ENCODE assay signal across 19 cellular contexts in genomic region chr2:10897956-10898355, GRCh38. TPM values are rescaled to one million over a fixed set of nuclear protein-coding genes. Genes with fewer than 3 reads are reported as not detected.
"Had no signal": no experiment of that assay in that cellular context is flagged by ENCODE, and none has a peak within 500 bp of the region (broad histone marks: within the 10 kb centered on the region; RNA-seq: fewer than 3 reads in every experiment).

No MANE protein-coding gene starts in this region.

- H3K4me3 Mint-ChIP-seq: activated CD8-positive, alpha-beta T cell treated with anti-CD3 and anti-CD28 coated beads, Interleukin-2, amount 10 ng/mL, durations not matched to agents 7 days and 5 days; activated naive CD4-positive, alpha-beta T cell treated with anti-CD3 and anti-CD28 coated beads for 36 hours; memory B cell; natural killer cell had no signal

- H3K27me3 ChIP-seq: adrenal gland, body of pancreas, testis had no signal

- H3K4me1 Mint-ChIP-seq: memory B cell, natural killer cell had no signal

- FAIRE-seq: keratinocyte had no signal

- H3K9me3 ChIP-seq: adrenal gland, body of pancreas, left lung, psoas muscle, testis had no signal

- H3K36me3 ChIP-seq: adrenal gland, left lung had no signal

- H3K27ac ChIP-seq: adrenal gland, body of pancreas, left lung, psoas muscle, testis, VCaP had no signal

- H3K4me3 ChIP-seq: adrenal gland, body of pancreas, left lung, psoas muscle, testis had no signal

- H3K9me3 Mint-ChIP-seq: activated naive CD4-positive, alpha-beta T cell treated with anti-CD3 and anti-CD28 coated beads for 36 hours; memory B cell; natural killer cell had no signal

- H3K4me1 ChIP-seq: adrenal gland, body of pancreas, left lung, psoas muscle, testis had no signal

- DNase-seq: activated CD4-positive, alpha-beta T cell treated with anti-CD3 and anti-CD28 coated beads for 4 hours; activated CD8-positive, alpha-beta memory T cell treated with anti-CD3 and anti-CD28 coated beads, Interleukin-2, amount 50 U/mL, for 48 hours; activated CD8-positive, alpha-beta T cell treated with anti-CD3 and anti-CD28 coated beads, Interleukin-2, amount 10 ng/mL, durations not matched to agents 7 days and 5 days; activated naive CD4-positive, alpha-beta T cell treated with anti-CD3 and anti-CD28 coated beads for 36 hours; adrenal gland; body of pancreas; dermis blood vessel endothelial cell; erythroblast; left lung; natural killer cell; psoas muscle; stimulated activated CD4-positive, alpha-beta T cell treated with anti-CD3 and anti-CD28 coated beads, Interleukin-2, amount 100 ng/mL, for 48 hours; stimulated activated naive CD8-positive, alpha-beta T cell treated with anti-CD3 and anti-CD28 coated beads, Interleukin-15, Interleukin-2, amounts not matched to agents 100 U/mL and 50 U/mL, for 24 hours; T1000; testis had no signal

- H3K36me3 Mint-ChIP-seq: memory B cell, natural killer cell had no signal

- H3K27ac Mint-ChIP-seq: activated CD8-positive, alpha-beta T cell treated with anti-CD3 and anti-CD28 coated beads, Interleukin-2, amount 10 ng/mL, durations not matched to agents 7 days and 5 days; activated naive CD4-positive, alpha-beta T cell treated with anti-CD3 and anti-CD28 coated beads for 36 hours; memory B cell; natural killer cell had no signal

RNA-seq across cellular contexts. Expression of gene KCNF1, which starts 13.8 kb away (rescaled TPM):
- total RNA-seq: activated CD8-positive, alpha-beta T cell treated with anti-CD3 and anti-CD28 coated beads, Interleukin-2, amount 10 ng/mL, durations not matched to agents 7 days and 5 days; activated naive CD4-positive, alpha-beta T cell treated with anti-CD3 and anti-CD28 coated beads for 36 hours; fibroblast of villous mesenchyme; left lung; natural killer cell; psoas muscle had no signal
